Comparison of ENCODE assay signal across 22 cellular contexts in the genomic region with DNA sequence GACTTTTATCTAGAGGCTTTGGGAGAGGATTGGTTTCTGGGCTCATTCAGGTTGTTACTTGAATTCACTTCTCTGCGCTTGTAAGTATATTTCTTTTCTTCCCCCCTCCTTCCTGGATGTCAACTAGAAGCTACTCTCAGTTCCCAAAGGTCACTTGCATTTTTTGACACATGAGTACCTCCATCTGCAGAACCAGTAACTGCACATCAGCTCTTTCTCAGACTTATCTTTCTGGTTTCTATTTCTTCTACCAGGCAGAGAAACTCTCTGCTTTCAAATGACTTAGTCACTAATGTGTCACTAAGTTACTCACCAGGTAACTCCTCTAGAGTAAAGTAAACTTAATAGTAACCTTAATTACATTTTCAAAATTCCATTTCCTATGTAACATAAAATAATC.
A peak's percentile ranks its signal among the peaks of the same experiment; 100 is the strongest.
DNase-seq lines count a peak whose midpoint lies in the region; ATAC-seq and TF ChIP-seq lines count a peak whose summit lies in the region.
"Had no signal": no experiment of that assay in that cellular context is flagged by ENCODE, and none has a peak within 500 bp of the region (broad histone marks: within the 10 kb centered on the region; RNA-seq: fewer than 3 reads in every experiment).

No MANE protein-coding gene starts in this region.

- H3K36me3 Mint-ChIP-seq in stimulated activated effector memory CD8-positive, alpha-beta T cell treated with anti-CD3 and anti-CD28 coated beads, Interleukin-12 subunit alpha, Interleukin-12 subunit beta, amount 100 ng/mL, for 72 hours = no peaks in the 10 kb centered on the region
- H3K36me3 Mint-ChIP-seq: natural killer cell had no signal

- H3K9me3 Mint-ChIP-seq in stimulated activated effector memory CD8-positive, alpha-beta T cell treated with anti-CD3 and anti-CD28 coated beads, Interleukin-12 subunit alpha, Interleukin-12 subunit beta, amount 100 ng/mL, for 72 hours = peaks cover 11% of the 10 kb centered on the region
- H3K9me3 Mint-ChIP-seq: natural killer cell had no signal

- DNase-seq in RWPE1 (ENCODE audit: low spot score) = peak; percentile 7
- no peak for DNase-seq in stimulated activated effector memory CD8-positive, alpha-beta T cell treated with anti-CD3 and anti-CD28 coated beads, Interleukin-12 subunit alpha, Interleukin-12 subunit beta, amount 100 ng/mL, for 72 hours (ENCODE audit: low spot score in 2 of 2)
- DNase-seq in HT-29 (ENCODE audit: low spot score) = no peak
- DNase-seq in stimulated activated naive CD4-positive, alpha-beta T cell treated with Interleukin-2 at 50 U/mL for 16 hours (lab: John Stamatoyannopoulos, UW) = no peak
- DNase-seq: activated gamma-delta T cell; DND-41; foreskin melanocyte; kidney glomerular epithelial cell; mesendoderm; natural killer cell; NCI-H1105; NCI-H526; SHP77 treated with DMSO at 0.1 percent for 48 hours; stimulated activated CD4-positive, alpha-beta T cell treated with anti-CD3 and anti-CD28 coated beads, Interleukin-2, amount 100 ng/mL, for 24 hours; stimulated activated naive CD8-positive, alpha-beta T cell treated with anti-CD3 and anti-CD28 coated beads, Interleukin-15, amount 100 ng/mL, for 72 hours; upper lobe of left lung had no signal

- no peak overlapping the region for H3K4me3 Mint-ChIP-seq in stimulated activated effector memory CD8-positive, alpha-beta T cell treated with anti-CD3 and anti-CD28 coated beads, Interleukin-12 subunit alpha, Interleukin-12 subunit beta, amount 100 ng/mL, for 72 hours
- H3K4me3 Mint-ChIP-seq: natural killer cell; stimulated activated naive CD8-positive, alpha-beta T cell treated with anti-CD3 and anti-CD28 coated beads, Interleukin-15, amount 100 ng/mL, for 72 hours had no signal

- peak; percentile 62 for ATAC-seq in GM21786 (IDR thresholded peaks at IDR 0.05; ENCODE audit: unreplicated experiment)
- ATAC-seq in HG03354 (IDR thresholded peaks at IDR 0.05; ENCODE audit: poor library complexity, severe bottlenecking, unreplicated experiment) = peak; percentile 79
- peak; percentile 73 for ATAC-seq in stimulated activated effector memory CD8-positive, alpha-beta T cell treated with anti-CD3 and anti-CD28 coated beads, Interleukin-12 subunit alpha, Interleukin-12 subunit beta, amount 100 ng/mL, for 72 hours
- no peak for ATAC-seq in GM21529 (IDR thresholded peaks at IDR 0.05; ENCODE audit: unreplicated experiment)
- ATAC-seq: natural killer cell; stimulated activated naive CD8-positive, alpha-beta T cell treated with anti-CD3 and anti-CD28 coated beads, Interleukin-15, amount 100 ng/mL, for 72 hours had no signal

- CTCF ChIA-PET in RWPE1 (lab: Yijun Ruan, JAX) = no interaction called here

- TF ChIP-seq CTCF in RWPE1 (conservative IDR thresholded peaks at IDR 0.05; ENCODE audit: low read depth) = no peak

- no peaks in the 10 kb centered on the region for H3K4me1 Mint-ChIP-seq in stimulated activated effector memory CD8-positive, alpha-beta T cell treated with anti-CD3 and anti-CD28 coated beads, Interleukin-12 subunit alpha, Interleukin-12 subunit beta, amount 100 ng/mL, for 72 hours
- H3K4me1 Mint-ChIP-seq: stimulated activated naive CD8-positive, alpha-beta T cell treated with anti-CD3 and anti-CD28 coated beads, Interleukin-15, amount 100 ng/mL, for 72 hours had no signal

- H3K27ac ChIP-seq in RWPE1 = no peak overlapping the region
- H3K27ac ChIP-seq: cardiac muscle cell, KMS-11, parathyroid adenoma, upper lobe of left lung had no signal

- H3K27ac Mint-ChIP-seq in stimulated activated effector memory CD8-positive, alpha-beta T cell treated with anti-CD3 and anti-CD28 coated beads, Interleukin-12 subunit alpha, Interleukin-12 subunit beta, amount 100 ng/mL, for 72 hours = no peak overlapping the region
- H3K27ac Mint-ChIP-seq: natural killer cell; stimulated activated naive CD8-positive, alpha-beta T cell treated with anti-CD3 and anti-CD28 coated beads, Interleukin-15, amount 100 ng/mL, for 72 hours had no signal

- POLR2A ChIA-PET in RWPE1 (lab: Yijun Ruan, JAX; ENCODE audit: low non-redundant PET) = no interaction called here
